ENCODE assay signal across 17 cellular contexts in genomic region chr2:63643486-63643885, GRCh38.
"Had no signal": no experiment of that assay in that cellular context is flagged by ENCODE, and none has a peak within 500 bp of the region (broad histone marks: within the 10 kb centered on the region; RNA-seq: fewer than 3 reads in every experiment).

No MANE protein-coding gene starts in this region.

- H3K4me3 ChIP-seq: dorsolateral prefrontal cortex, gastroesophageal sphincter, heart right ventricle, pancreas, right lobe of liver, thoracic aorta had no signal

- H3K4me1 ChIP-seq: gastroesophageal sphincter, heart right ventricle, pancreas, right lobe of liver had no signal

- H3K36me3 ChIP-seq: gastroesophageal sphincter, heart right ventricle, pancreas, right lobe of liver, thoracic aorta had no signal

- DNase-seq: activated CD4-positive, alpha-beta T cell treated with anti-CD3 and anti-CD28 coated beads, Interleukin-2, amount 50 U/mL, for 1 hour; activated CD4-positive, CD25-positive, alpha-beta regulatory T cell treated with anti-CD3 and anti-CD28 coated beads, Interleukin-2, amount 50 U/mL, for 72 hours; activated CD8-positive, alpha-beta memory T cell treated with anti-CD3 and anti-CD28 coated beads, Interleukin-2, amount 50 U/mL, for 48 hours; activated T-cell treated with anti-CD3 and anti-CD28 coated beads, Interleukin-2, amount 50 U/mL, for 72 hours; amniotic stem cell; caudate nucleus; dorsolateral prefrontal cortex; endodermal cell; heart right ventricle; mesenchymal stem cell; naive thymus-derived CD4-positive, alpha-beta T cell; pancreas; right lobe of liver; stimulated activated naive B cell treated with anti-CD40 and anti-IgM and Interleukin-4, amounts not matched to agents 10 μg/mL and 1 μg/mL and 100 μg/mL, for 72 hours had no signal

- H3K27ac ChIP-seq: dorsolateral prefrontal cortex, gastroesophageal sphincter, heart right ventricle, pancreas, right lobe of liver, thoracic aorta had no signal

- FAIRE-seq: colon, pancreas had no signal

- H3K27me3 ChIP-seq: dorsolateral prefrontal cortex, heart right ventricle, pancreas, right lobe of liver had no signal

- H3K9me3 ChIP-seq: pancreas, right lobe of liver, thoracic aorta had no signal
